Comparison of ENCODE assay signal across 1 cellular context in the genomic region with DNA sequence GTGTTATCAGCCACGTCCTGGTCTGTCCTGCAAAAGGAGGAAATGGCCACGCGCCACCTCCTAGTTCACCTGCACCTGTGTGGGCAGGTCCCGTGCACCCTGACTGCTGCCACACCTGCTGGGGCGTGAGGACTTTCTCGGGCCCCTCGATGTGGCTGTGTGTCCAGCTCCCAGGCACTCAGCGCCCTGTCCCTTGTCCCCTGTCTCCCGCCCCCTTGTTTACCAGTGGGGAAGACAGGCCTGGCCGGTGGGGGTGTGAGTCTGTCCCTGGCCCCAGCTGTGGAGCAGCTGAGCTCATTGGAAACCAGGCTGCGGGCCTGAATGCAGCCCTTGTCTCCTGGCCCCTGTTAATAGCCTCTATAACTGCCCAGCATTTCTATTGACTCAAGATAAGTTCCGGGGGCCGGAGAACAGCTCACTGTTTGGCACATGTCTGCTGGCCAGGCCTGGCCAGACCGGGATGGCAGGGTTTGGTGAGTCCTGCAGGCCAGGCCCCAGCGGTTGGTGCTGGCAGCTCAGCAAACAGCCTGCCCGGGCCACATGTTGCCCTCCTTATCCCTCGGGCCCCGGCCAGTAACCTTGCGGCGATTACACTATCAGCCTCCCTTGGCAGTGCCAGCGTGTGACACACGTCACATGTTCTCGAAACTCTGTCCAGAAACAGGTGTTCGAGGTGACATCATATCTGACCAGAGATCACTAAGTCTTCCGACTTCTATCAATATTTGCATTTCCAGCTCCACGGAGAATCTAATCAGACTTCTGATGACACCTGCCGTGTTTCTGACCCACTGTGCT.
A peak's percentile ranks its signal among the peaks of the same experiment; 100 is the strongest.
TF ChIP-seq lines count a peak whose summit lies in the region.

No MANE protein-coding gene starts in this region.

TF ChIP-seq in HepG2, 621 proteins besides CTCF, POLR2A, EP300 and RAD21 (continued from another document and continues in another):
- TF ChIP-seq, protein P1, sequence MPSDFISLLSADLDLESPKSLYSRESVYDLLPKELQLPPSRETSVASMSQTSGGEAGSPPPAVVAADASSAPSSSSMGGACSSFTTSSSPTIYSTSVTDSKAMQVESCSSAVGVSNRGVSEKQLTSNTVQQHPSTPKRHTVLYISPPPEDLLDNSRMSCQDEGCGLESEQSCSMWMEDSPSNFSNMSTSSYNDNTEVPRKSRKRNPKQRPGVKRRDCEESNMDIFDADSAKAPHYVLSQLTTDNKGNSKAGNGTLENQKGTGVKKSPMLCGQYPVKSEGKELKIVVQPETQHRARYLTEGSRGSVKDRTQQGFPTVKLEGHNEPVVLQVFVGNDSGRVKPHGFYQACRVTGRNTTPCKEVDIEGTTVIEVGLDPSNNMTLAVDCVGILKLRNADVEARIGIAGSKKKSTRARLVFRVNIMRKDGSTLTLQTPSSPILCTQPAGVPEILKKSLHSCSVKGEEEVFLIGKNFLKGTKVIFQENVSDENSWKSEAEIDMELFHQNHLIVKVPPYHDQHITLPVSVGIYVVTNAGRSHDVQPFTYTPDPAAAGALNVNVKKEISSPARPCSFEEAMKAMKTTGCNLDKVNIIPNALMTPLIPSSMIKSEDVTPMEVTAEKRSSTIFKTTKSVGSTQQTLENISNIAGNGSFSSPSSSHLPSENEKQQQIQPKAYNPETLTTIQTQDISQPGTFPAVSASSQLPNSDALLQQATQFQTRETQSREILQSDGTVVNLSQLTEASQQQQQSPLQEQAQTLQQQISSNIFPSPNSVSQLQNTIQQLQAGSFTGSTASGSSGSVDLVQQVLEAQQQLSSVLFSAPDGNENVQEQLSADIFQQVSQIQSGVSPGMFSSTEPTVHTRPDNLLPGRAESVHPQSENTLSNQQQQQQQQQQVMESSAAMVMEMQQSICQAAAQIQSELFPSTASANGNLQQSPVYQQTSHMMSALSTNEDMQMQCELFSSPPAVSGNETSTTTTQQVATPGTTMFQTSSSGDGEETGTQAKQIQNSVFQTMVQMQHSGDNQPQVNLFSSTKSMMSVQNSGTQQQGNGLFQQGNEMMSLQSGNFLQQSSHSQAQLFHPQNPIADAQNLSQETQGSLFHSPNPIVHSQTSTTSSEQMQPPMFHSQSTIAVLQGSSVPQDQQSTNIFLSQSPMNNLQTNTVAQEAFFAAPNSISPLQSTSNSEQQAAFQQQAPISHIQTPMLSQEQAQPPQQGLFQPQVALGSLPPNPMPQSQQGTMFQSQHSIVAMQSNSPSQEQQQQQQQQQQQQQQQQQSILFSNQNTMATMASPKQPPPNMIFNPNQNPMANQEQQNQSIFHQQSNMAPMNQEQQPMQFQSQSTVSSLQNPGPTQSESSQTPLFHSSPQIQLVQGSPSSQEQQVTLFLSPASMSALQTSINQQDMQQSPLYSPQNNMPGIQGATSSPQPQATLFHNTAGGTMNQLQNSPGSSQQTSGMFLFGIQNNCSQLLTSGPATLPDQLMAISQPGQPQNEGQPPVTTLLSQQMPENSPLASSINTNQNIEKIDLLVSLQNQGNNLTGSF (CRISPR knock-in tag; IDR thresholded peaks at IDR 0.05), result no peak
- no peak for TF ChIP-seq ZNF205 (CRISPR knock-in tag; IDR thresholded peaks at IDR 0.05)
- TF ChIP-seq POLR2AphosphoS5 (IDR thresholded peaks at IDR 0.05; ENCODE audit: low read depth, low read length), result no peak
- no peak for TF ChIP-seq RFX1 (IDR thresholded peaks at IDR 0.05)
- TF ChIP-seq, protein P2, sequence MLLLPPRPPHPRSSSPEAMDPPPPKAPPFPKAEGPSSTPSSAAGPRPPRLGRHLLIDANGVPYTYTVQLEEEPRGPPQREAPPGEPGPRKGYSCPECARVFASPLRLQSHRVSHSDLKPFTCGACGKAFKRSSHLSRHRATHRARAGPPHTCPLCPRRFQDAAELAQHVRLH (CRISPR knock-in tag; IDR thresholded peaks at IDR 0.05; ENCODE audit: borderline replicate concordance, low read depth), result no peak
- no peak for TF ChIP-seq ZNF713 (CRISPR knock-in tag; IDR thresholded peaks at IDR 0.05)
- TF ChIP-seq, protein P3, sequence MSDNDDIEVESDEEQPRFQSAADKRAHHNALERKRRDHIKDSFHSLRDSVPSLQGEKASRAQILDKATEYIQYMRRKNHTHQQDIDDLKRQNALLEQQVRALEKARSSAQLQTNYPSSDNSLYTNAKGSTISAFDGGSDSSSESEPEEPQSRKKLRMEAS (IDR thresholded peaks at IDR 0.05), result peak; percentile 77
- peak; percentile 47; the same call in 1 of the 2 replicates for TF ChIP-seq RNF2 (conservative IDR thresholded peaks at IDR 0.05; ENCODE audit: low read depth)
- no peak for TF ChIP-seq MTA3 (CRISPR knock-in tag; IDR thresholded peaks at IDR 0.05)
- TF ChIP-seq, protein P4, sequence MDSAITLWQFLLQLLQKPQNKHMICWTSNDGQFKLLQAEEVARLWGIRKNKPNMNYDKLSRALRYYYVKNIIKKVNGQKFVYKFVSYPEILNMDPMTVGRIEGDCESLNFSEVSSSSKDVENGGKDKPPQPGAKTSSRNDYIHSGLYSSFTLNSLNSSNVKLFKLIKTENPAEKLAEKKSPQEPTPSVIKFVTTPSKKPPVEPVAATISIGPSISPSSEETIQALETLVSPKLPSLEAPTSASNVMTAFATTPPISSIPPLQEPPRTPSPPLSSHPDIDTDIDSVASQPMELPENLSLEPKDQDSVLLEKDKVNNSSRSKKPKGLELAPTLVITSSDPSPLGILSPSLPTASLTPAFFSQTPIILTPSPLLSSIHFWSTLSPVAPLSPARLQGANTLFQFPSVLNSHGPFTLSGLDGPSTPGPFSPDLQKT (CRISPR knock-in tag; IDR thresholded peaks at IDR 0.05; ENCODE audit: borderline replicate concordance), result no peak
- TF ChIP-seq ZNF264 (CRISPR knock-in tag; IDR thresholded peaks at IDR 0.05), result peak; percentile 58; the same call in 1 of the 2 replicates
- peak; percentile 34; the same call in 1 of the 2 replicates for TF ChIP-seq ELF1 (CRISPR knock-in tag; IDR thresholded peaks at IDR 0.05)
- TF ChIP-seq NBN (conservative IDR thresholded peaks at IDR 0.05), result no peak
- TF ChIP-seq, protein P5, sequence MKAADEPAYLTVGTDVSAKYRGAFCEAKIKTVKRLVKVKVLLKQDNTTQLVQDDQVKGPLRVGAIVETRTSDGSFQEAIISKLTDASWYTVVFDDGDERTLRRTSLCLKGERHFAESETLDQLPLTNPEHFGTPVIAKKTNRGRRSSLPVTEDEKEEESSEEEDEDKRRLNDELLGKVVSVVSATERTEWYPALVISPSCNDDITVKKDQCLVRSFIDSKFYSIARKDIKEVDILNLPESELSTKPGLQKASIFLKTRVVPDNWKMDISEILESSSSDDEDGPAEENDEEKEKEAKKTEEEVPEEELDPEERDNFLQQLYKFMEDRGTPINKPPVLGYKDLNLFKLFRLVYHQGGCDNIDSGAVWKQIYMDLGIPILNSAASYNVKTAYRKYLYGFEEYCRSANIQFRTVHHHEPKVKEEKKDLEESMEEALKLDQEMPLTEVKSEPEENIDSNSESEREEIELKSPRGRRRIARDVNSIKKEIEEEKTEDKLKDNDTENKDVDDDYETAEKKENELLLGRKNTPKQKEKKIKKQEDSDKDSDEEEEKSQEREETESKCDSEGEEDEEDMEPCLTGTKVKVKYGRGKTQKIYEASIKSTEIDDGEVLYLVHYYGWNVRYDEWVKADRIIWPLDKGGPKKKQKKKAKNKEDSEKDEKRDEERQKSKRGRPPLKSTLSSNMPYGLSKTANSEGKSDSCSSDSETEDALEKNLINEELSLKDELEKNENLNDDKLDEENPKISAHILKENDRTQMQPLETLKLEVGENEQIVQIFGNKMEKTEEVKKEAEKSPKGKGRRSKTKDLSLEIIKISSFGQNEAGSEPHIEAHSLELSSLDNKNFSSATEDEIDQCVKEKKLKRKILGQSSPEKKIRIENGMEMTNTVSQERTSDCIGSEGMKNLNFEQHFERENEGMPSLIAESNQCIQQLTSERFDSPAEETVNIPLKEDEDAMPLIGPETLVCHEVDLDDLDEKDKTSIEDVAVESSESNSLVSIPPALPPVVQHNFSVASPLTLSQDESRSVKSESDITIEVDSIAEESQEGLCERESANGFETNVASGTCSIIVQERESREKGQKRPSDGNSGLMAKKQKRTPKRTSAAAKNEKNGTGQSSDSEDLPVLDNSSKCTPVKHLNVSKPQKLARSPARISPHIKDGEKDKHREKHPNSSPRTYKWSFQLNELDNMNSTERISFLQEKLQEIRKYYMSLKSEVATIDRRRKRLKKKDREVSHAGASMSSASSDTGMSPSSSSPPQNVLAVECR (CRISPR knock-in tag; IDR thresholded peaks at IDR 0.05; ENCODE audit: borderline replicate concordance), result no peak
- TF ChIP-seq, protein P6, sequence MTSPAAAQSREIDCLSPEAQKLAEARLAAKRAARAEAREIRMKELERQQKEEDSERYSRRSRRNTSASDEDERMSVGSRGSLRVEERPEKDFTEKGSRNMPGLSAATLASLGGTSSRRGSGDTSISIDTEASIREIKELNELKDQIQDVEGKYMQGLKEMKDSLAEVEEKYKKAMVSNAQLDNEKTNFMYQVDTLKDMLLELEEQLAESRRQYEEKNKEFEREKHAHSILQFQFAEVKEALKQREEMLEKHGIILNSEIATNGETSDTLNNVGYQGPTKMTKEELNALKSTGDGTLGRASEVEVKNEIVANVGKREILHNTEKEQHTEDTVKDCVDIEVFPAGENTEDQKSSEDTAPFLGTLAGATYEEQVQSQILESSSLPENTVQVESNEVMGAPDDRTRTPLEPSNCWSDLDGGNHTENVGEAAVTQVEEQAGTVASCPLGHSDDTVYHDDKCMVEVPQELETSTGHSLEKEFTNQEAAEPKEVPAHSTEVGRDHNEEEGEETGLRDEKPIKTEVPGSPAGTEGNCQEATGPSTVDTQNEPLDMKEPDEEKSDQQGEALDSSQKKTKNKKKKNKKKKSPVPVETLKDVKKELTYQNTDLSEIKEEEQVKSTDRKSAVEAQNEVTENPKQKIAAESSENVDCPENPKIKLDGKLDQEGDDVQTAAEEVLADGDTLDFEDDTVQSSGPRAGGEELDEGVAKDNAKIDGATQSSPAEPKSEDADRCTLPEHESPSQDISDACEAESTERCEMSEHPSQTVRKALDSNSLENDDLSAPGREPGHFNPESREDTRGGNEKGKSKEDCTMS (CRISPR knock-in tag; conservative IDR thresholded peaks at IDR 0.05), result no peak
- TF ChIP-seq ZNF644 (CRISPR knock-in tag; IDR thresholded peaks at IDR 0.05; ENCODE audit: low read depth), result no peak
- peak; percentile 73 for TF ChIP-seq BCL6 (CRISPR knock-in tag; IDR thresholded peaks at IDR 0.05)
- TF ChIP-seq KLF6 (CRISPR knock-in tag; IDR thresholded peaks at IDR 0.05), result no peak
- TF ChIP-seq THYN1 (CRISPR knock-in tag; IDR thresholded peaks at IDR 0.05; ENCODE audit: borderline replicate concordance, low read depth), result no peak
- TF ChIP-seq BRCA1 (CRISPR knock-in tag; IDR thresholded peaks at IDR 0.05), result no peak
- TF ChIP-seq FOXC1 (CRISPR knock-in tag; IDR thresholded peaks at IDR 0.05; ENCODE audit: borderline replicate concordance), result no peak
- TF ChIP-seq SIX1 (CRISPR knock-in tag; IDR thresholded peaks at IDR 0.05; ENCODE audit: borderline replicate concordance), result peak; percentile 56; the same call in 1 of the 2 replicates
- TF ChIP-seq ZNF329 (CRISPR knock-in tag; IDR thresholded peaks at IDR 0.05; ENCODE audit: low read depth), result no peak
- no peak for TF ChIP-seq FOXA1 (IDR thresholded peaks at IDR 0.05)
- TF ChIP-seq FOXA1 (CRISPR knock-in tag; IDR thresholded peaks at IDR 0.05), result peak; percentile 90
- no peak for TF ChIP-seq ZNF83 (CRISPR knock-in tag; IDR thresholded peaks at IDR 0.05; ENCODE audit: borderline replicate concordance)
- no peak for TF ChIP-seq ATM (IDR thresholded peaks at IDR 0.05; ENCODE audit: borderline replicate concordance)
- TF ChIP-seq JDP2 (CRISPR knock-in tag; IDR thresholded peaks at IDR 0.05; ENCODE audit: borderline replicate concordance), result no peak
- no peak for TF ChIP-seq ZFAT (CRISPR knock-in tag; conservative IDR thresholded peaks at IDR 0.05)
- TF ChIP-seq, protein P7, sequence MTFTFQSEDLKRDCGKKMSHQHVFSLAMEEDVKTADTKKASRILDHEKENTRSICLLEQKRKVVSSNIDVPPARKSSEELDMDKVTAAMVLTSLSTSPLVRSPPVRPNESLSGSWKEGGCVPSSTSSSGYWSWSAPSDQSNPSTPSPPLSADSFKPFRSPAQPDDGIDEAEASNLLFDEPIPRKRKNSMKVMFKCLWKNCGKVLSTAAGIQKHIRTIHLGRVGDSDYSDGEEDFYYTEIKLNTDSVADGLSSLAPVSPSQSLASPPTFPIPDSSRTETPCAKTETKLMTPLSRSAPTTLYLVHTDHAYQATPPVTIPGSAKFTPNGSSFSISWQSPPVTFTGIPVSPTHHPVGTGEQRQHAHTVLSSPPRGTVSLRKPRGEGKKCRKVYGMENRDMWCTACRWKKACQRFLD (CRISPR knock-in tag; IDR thresholded peaks at IDR 0.05; ENCODE audit: borderline replicate concordance), result no peak
- TF ChIP-seq SMC3 (IDR thresholded peaks at IDR 0.05; ENCODE audit: low read length), result no peak
- TF ChIP-seq NFYC (CRISPR knock-in tag; IDR thresholded peaks at IDR 0.05), result no peak
- TF ChIP-seq, protein P8, sequence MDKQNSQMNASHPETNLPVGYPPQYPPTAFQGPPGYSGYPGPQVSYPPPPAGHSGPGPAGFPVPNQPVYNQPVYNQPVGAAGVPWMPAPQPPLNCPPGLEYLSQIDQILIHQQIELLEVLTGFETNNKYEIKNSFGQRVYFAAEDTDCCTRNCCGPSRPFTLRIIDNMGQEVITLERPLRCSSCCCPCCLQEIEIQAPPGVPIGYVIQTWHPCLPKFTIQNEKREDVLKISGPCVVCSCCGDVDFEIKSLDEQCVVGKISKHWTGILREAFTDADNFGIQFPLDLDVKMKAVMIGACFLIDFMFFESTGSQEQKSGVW (CRISPR knock-in tag; IDR thresholded peaks at IDR 0.05; ENCODE audit: borderline replicate concordance), result no peak
- no peak for TF ChIP-seq SRSF9 (IDR thresholded peaks at IDR 0.05; ENCODE audit: borderline replicate concordance, insufficient read depth, low read depth, low read length, poor library complexity, severe bottlenecking)
- no peak; the same call in 1 of the 2 replicates for TF ChIP-seq ZSCAN9 (CRISPR knock-in tag; IDR thresholded peaks at IDR 0.05; ENCODE audit: borderline replicate concordance)
- no peak for TF ChIP-seq TEAD2 (CRISPR knock-in tag; IDR thresholded peaks at IDR 0.05)
- TF ChIP-seq, protein P9, sequence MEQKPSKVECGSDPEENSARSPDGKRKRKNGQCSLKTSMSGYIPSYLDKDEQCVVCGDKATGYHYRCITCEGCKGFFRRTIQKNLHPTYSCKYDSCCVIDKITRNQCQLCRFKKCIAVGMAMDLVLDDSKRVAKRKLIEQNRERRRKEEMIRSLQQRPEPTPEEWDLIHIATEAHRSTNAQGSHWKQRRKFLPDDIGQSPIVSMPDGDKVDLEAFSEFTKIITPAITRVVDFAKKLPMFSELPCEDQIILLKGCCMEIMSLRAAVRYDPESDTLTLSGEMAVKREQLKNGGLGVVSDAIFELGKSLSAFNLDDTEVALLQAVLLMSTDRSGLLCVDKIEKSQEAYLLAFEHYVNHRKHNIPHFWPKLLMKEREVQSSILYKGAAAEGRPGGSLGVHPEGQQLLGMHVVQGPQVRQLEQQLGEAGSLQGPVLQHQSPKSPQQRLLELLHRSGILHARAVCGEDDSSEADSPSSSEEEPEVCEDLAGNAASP (CRISPR knock-in tag; IDR thresholded peaks at IDR 0.05; ENCODE audit: borderline replicate concordance), result no peak
- TF ChIP-seq CEBPB (IDR thresholded peaks at IDR 0.05; ENCODE audit: borderline replicate concordance, low read depth, low read length), result no peak
- TF ChIP-seq ZNF235 (CRISPR knock-in tag; IDR thresholded peaks at IDR 0.05; ENCODE audit: borderline replicate concordance), result no peak
